In the genomic region with DNA sequence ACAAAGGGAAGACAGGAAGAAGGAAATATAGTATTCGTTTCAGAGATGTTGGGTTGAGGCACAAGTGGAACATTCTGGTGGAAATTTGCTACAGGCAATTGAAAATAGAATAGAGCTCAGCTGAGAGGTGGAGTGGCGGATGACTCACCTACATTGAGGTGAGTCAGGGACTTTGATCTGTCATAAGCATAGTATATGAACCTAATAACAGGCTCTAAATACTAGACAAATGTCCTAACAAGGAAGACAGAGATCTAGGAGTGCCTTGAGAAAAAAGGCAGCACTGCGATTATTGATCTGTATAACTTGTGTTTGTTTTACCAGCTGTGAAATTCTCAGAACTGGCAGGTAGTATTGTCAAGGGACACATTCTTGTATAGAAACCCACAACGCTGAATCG, we compare ENCODE assay signal across 8 cellular contexts. TPM values are rescaled to one million over a fixed set of nuclear protein-coding genes. Genes with fewer than 3 reads are reported as not detected.
DNase-seq lines count a peak whose midpoint lies in the region; ATAC-seq, FAIRE-seq and TF ChIP-seq lines count a peak whose summit lies in the region.

No MANE protein-coding gene starts in this region.

- H3K27me3 ChIP-seq in SU-DHL-6 (ENCODE audit: low read length) (no peaks in the 10 kb centered on the region), bronchial epithelial cell (ENCODE audit: control insufficient read depth, insufficient read depth, low read length) (no peaks in the 10 kb centered on the region)

- peak; percentile 43 for DNase-seq in DMS 273 (lab: John Stamatoyannopoulos, UW; ENCODE audit: unreplicated experiment)
- no peak for DNase-seq in DMS 273 treated with DMSO at 0.1 percent for 48 hours (lab: John Stamatoyannopoulos, UW)
- DNase-seq in bronchial epithelial cell (ENCODE audit: low read depth), result peak; percentile 89
- no peak for DNase-seq in mesothelial cell of epicardium (ENCODE audit: low spot score in 2 of 2, unreplicated experiment in 2 of 2)
- DNase-seq in stimulated activated naive CD4-positive, alpha-beta T cell treated with Interleukin-2 at 50 U/mL for 16 hours (lab: John Stamatoyannopoulos, UW), result peak; percentile 50
- no peak for DNase-seq in sciatic nerve (ENCODE audit: low spot score)

- H3K27ac Mint-ChIP-seq in mesothelial cell of epicardium, result peak overlapping the region; percentile 99

- peak overlapping the region; percentile 67 for H3K4me2 ChIP-seq in SU-DHL-6 (ENCODE audit: low read depth, low read length, poor library complexity, severe bottlenecking)

- intact Hi-C loops in sciatic nerve (cut with DNase I), result no loop called here

- no peaks in the 10 kb centered on the region for H3K27me3 Mint-ChIP-seq in mesothelial cell of epicardium (ENCODE audit: low read depth)

- peak overlapping the region; percentile 90 for H3K9ac ChIP-seq in SU-DHL-6 (ENCODE audit: low read length)

- H3K27ac ChIP-seq in SU-DHL-6 (ENCODE audit: low read depth, low read length), result no peak overlapping the region

- no peaks in the 10 kb centered on the region for H3K9me3 Mint-ChIP-seq in mesothelial cell of epicardium

- no peaks in the 10 kb centered on the region for H3K36me3 ChIP-seq in SU-DHL-6 (ENCODE audit: low read length)
- no peaks in the 10 kb centered on the region for H3K36me3 ChIP-seq in bronchial epithelial cell (ENCODE audit: control insufficient read depth, insufficient read depth, low read length)

- peaks cover 35% of the 10 kb centered on the region for H3K4me1 Mint-ChIP-seq in mesothelial cell of epicardium

- peak overlapping the region; percentile 98 for H3K4me3 Mint-ChIP-seq in mesothelial cell of epicardium

- no peak for FAIRE-seq in bronchial epithelial cell (lab: Jason Lieb, UNC)

- no peaks in the 10 kb centered on the region for H3K36me3 Mint-ChIP-seq in mesothelial cell of epicardium

- H3K4me3 ChIP-seq in SU-DHL-6 (ENCODE audit: insufficient read depth, low read length, poor library complexity, severe bottlenecking) (peak overlapping the region; percentile 87), bronchial epithelial cell (ENCODE audit: low read depth, low read length) (peak overlapping the region; percentile 97)

- H2AFZ ChIP-seq in SU-DHL-6 (ENCODE audit: low read depth, low read length, severe bottlenecking), result peak overlapping the region; percentile 76

- H4K20me1 ChIP-seq in SU-DHL-6 (ENCODE audit: low read depth, low read length), result peaks cover 14% of the 10 kb centered on the region; the same call in 1 of the 2 replicates

- ATAC-seq in HG02981 (IDR thresholded peaks at IDR 0.05; ENCODE audit: unreplicated experiment) (no peak), sciatic nerve (no peak)

- no peaks in the 10 kb centered on the region for H3F3A ChIP-seq in SU-DHL-6 (ENCODE audit: insufficient read depth)

- no peak for TF ChIP-seq CTCF in SU-DHL-6 (IDR thresholded peaks at IDR 0.05; ENCODE audit: insufficient read depth, low read length, poor library complexity, severe bottlenecking)
- TF ChIP-seq CTCF in bronchial epithelial cell (IDR thresholded peaks at IDR 0.05; ENCODE audit: insufficient read depth, low read length, severe bottlenecking), result no peak
- TF ChIP-seq CTCF in mesothelial cell of epicardium (IDR thresholded peaks at IDR 0.05; ENCODE audit: unreplicated experiment), result no peak

- H3K79me2 ChIP-seq in SU-DHL-6 (ENCODE audit: insufficient read depth, low read length), result peaks cover 36% of the 10 kb centered on the region

- H3K9me3 ChIP-seq in SU-DHL-6 (ENCODE audit: insufficient read depth, low read length), result no peaks in the 10 kb centered on the region

- H3K9me2 ChIP-seq in SU-DHL-6 (replicated peaks; ENCODE audit: insufficient read depth, low read length), result no peaks in the 10 kb centered on the region

RNA-seq across cellular contexts. Expression of gene IFRD1, which starts 0.9 kb away (rescaled TPM):
- total RNA-seq in bronchial epithelial cell, result 92.1 and 145 TPM in 2 replicates
- 52.5 to 54.3 TPM (median 54.3 TPM) in 3 replicates for total RNA-seq in mesothelial cell of epicardium
- total RNA-seq in sciatic nerve, result 92.8 TPM

RNA-seq across cellular contexts. Expression of gene LSMEM1, which starts 31.4 kb away (rescaled TPM):
- total RNA-seq in bronchial epithelial cell (0.26 and 1.1 TPM in 2 replicates), mesothelial cell of epicardium (1.6 to 2.2 TPM (median 1.8 TPM) in 3 replicates), sciatic nerve (3.9 TPM)

Comparison
In these comparisons a context has a peak if more than half of its experiments do, and no peak if none do; other contexts are left out.
1. DNase-seq: peak in DMS 273 (single experiment), bronchial epithelial cell (single experiment) and stimulated activated naive CD4-positive, alpha-beta T cell treated with Interleukin-2 at 50 U/mL for 16 hours (single experiment); none in DMS 273 treated with DMSO at 0.1 percent for 48 hours (single experiment), mesothelial cell of epicardium (0 of 2) and sciatic nerve (single experiment).